ENCODE assay signal across 15 cellular contexts in the genomic region with DNA sequence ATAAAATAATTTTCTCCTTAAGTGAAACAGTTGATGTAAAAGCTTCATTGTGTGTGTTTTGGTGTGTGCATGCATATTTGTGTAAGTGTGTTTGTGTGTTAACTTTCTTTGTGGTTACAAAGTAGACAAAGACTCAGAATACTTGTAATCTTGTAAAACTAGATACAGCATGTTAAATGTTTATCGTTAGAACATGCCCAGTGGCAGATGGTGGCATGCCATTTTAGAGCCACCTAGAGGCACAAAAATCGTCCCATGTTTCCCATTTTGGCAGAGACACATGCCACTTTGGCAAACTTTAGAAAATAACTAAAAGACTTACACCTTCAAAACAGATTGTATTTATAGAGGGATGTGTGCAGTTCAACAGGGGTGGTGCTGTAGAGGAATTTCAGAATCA.
DNase-seq lines count a peak whose midpoint lies in the region; TF ChIP-seq lines count a peak whose summit lies in the region.
"Had no signal": no experiment of that assay in that cellular context is flagged by ENCODE, and none has a peak within 500 bp of the region (broad histone marks: within the 10 kb centered on the region; RNA-seq: fewer than 3 reads in every experiment).

No MANE protein-coding gene starts in this region.

- no peak overlapping the region for H3K27ac ChIP-seq in A673 (ENCODE audit: low read depth, low read length, poor library complexity, severe bottlenecking)
- H3K27ac ChIP-seq: BLaER1, Peyer's patch had no signal

- TF ChIP-seq CTCF in A673 (conservative IDR thresholded peaks at IDR 0.05; ENCODE audit: low read depth, low read length) (peak; percentile 49), Calu3 (IDR thresholded peaks at IDR 0.05; ENCODE audit: unreplicated experiment) (peak; percentile 16), mesothelial cell of epicardium (IDR thresholded peaks at IDR 0.05; ENCODE audit: unreplicated experiment) (no peak)

- H3K36me3 ChIP-seq in A673 (ENCODE audit: insufficient read depth, low read length, poor library complexity, severe bottlenecking), result no peaks in the 10 kb centered on the region
- H3K36me3 ChIP-seq: BLaER1, Peyer's patch had no signal

- H3K4me1 ChIP-seq in A673 (ENCODE audit: insufficient read depth, low read length, poor library complexity, severe bottlenecking), result no peaks in the 10 kb centered on the region
- H3K4me1 ChIP-seq: BLaER1, Peyer's patch had no signal

- no peaks in the 10 kb centered on the region for H3K27me3 Mint-ChIP-seq in Calu3 (ENCODE audit: unreplicated experiment)
- no peaks in the 10 kb centered on the region for H3K27me3 Mint-ChIP-seq in mesothelial cell of epicardium (ENCODE audit: low read depth)
- H3K27me3 Mint-ChIP-seq: IgD-negative memory B cell had no signal

- no peaks in the 10 kb centered on the region for H3K4me1 Mint-ChIP-seq in Calu3 (ENCODE audit: low read depth, unreplicated experiment)
- no peaks in the 10 kb centered on the region for H3K4me1 Mint-ChIP-seq in mesothelial cell of epicardium
- H3K4me1 Mint-ChIP-seq: IgD-negative memory B cell had no signal

- intact Hi-C loops in A673 (cut with micrococcal nuclease; ENCODE audit: unreplicated experiment) (no loop called here), Calu3 (cut with micrococcal nuclease; ENCODE audit: unreplicated experiment) (no loop called here)

- DNase-seq in A673 (ENCODE audit: low spot score) (peak; percentile 19), Calu3 (no peak), NCI-H1694 treated with DMSO at 0.1 percent for 48 hours (lab: John Stamatoyannopoulos, UW) (peak; percentile 28), cerebellar cortex (ENCODE audit: low spot score) (peak; percentile 42), SKM-1 treated with dmso at 0.1 percent for 144 hours (lab: John Stamatoyannopoulos, UW; ENCODE audit: unreplicated experiment) (no peak), ureter (ENCODE audit: low spot score) (no peak), mesothelial cell of epicardium (ENCODE audit: low spot score in 2 of 2, unreplicated experiment in 2 of 2) (no peak)
- DNase-seq in stimulated activated CD4-positive, alpha-beta T cell treated with anti-CD3 and anti-CD28 coated beads, Interleukin-2, amount 100 ng/mL, for 24 hours, result no peak
- DNase-seq: DMS53, H9, NCI-H69, Peyer's patch, SHP77 had no signal

- H3K36me3 Mint-ChIP-seq in Calu3 (ENCODE audit: insufficient read depth, unreplicated experiment) (no peaks in the 10 kb centered on the region), mesothelial cell of epicardium (no peaks in the 10 kb centered on the region)
- H3K36me3 Mint-ChIP-seq: IgD-negative memory B cell had no signal

- H3K9me3 ChIP-seq in A673 (ENCODE audit: low read depth, low read length, poor library complexity, severe bottlenecking), result no peaks in the 10 kb centered on the region
- H3K9me3 ChIP-seq: BLaER1, Peyer's patch had no signal

- no peak overlapping the region for H3K4me3 Mint-ChIP-seq in Calu3 (ENCODE audit: low read depth, unreplicated experiment)
- H3K4me3 Mint-ChIP-seq in mesothelial cell of epicardium, result no peak overlapping the region
- H3K4me3 Mint-ChIP-seq: H9, IgD-negative memory B cell had no signal

- CTCF ChIA-PET in A673 (lab: Charles Lee) (no interaction called here), Calu3 (lab: Charles Lee) (no interaction called here)

- POLR2A ChIA-PET in A673 (lab: Charles Lee; ENCODE audit: low non-redundant PET), result interaction anchor here (0.7 kb wide), 1 partner anchor 1598 kb away, joined by 3 read pairs; no protein-coding TSS in a partner anchor

- no peak overlapping the region for H3K27ac Mint-ChIP-seq in Calu3 (ENCODE audit: unreplicated experiment)
- no peak overlapping the region for H3K27ac Mint-ChIP-seq in mesothelial cell of epicardium
- H3K27ac Mint-ChIP-seq: H9, IgD-negative memory B cell had no signal

- no peaks in the 10 kb centered on the region for H3K27me3 ChIP-seq in A673 (replicated peaks; ENCODE audit: insufficient read depth, low read depth, low read length, poor library complexity)
- H3K27me3 ChIP-seq: BLaER1, Peyer's patch had no signal

- no peaks in the 10 kb centered on the region for H3K9me3 Mint-ChIP-seq in Calu3 (ENCODE audit: low read depth, unreplicated experiment)
- H3K9me3 Mint-ChIP-seq in mesothelial cell of epicardium, result peaks cover under 1% of the 10 kb centered on the region
- H3K9me3 Mint-ChIP-seq: IgD-negative memory B cell had no signal

- no TSS peak for BruUV-seq in A673 (replicated peaks; lab: Mats Ljungman, UMichigan)
- no TSS peak for BruUV-seq in Calu3 (replicated peaks; lab: Mats Ljungman, UMichigan)

- H3K4me3 ChIP-seq in A673 (ENCODE audit: low read depth, low read length, poor library complexity, severe bottlenecking), result no peak overlapping the region
- H3K4me3 ChIP-seq: BLaER1, Peyer's patch had no signal

Comparison
In these comparisons a context has a peak if more than half of its experiments do, and no peak if none do; other contexts are left out.
1. DNase-seq: peak in A673 (single experiment), NCI-H1694 treated with DMSO at 0.1 percent for 48 hours (single experiment) and cerebellar cortex (single experiment); none in Calu3 (single experiment), stimulated activated CD4-positive, alpha-beta T cell treated with anti-CD3 and anti-CD28 coated beads, Interleukin-2, amount 100 ng/mL, for 24 hours (0 of 2), SKM-1 treated with dmso at 0.1 percent for 144 hours (single experiment), ureter (single experiment) and mesothelial cell of epicardium (0 of 2).